In genomic region chr10:100106865-100107264, GRCh38 we compare ENCODE assay signal across 10 cellular contexts. TPM values are rescaled to one million over a fixed set of nuclear protein-coding genes. Genes with fewer than 3 reads are reported as not detected.
"Had no signal": no experiment of that assay in that cellular context is flagged by ENCODE, and none has a peak within 500 bp of the region (broad histone marks: within the 10 kb centered on the region; RNA-seq: fewer than 3 reads in every experiment).

No MANE protein-coding gene starts in this region.

- H3K27ac ChIP-seq: KMS-11 had no signal

- H3K27ac Mint-ChIP-seq: HFFc6 had no signal

- H3K9me3 ChIP-seq: HAP-1 had no signal

- H3K4me2 ChIP-seq: KMS-11 had no signal

- H3K9ac ChIP-seq: KMS-11 had no signal

- H3K36me3 ChIP-seq: HAP-1 had no signal

- DNase-seq: GOT3, HFFc6, IMR-90, KBM-7 had no signal

- FAIRE-seq: H54, HTR-8/SVneo had no signal

- H3K4me1 ChIP-seq: HAP-1 had no signal

- H3K4me3 Mint-ChIP-seq: HFFc6 had no signal

- H3K4me3 ChIP-seq: HAP-1 had no signal

- ATAC-seq: HCT116 had no signal

RNA-seq across cellular contexts. Expression of gene CPN1, which starts 25.2 kb away (rescaled TPM):
- total RNA-seq: HFFc6, HT-29, IMR-90 had no signal
- polyA plus RNA-seq: IMR-90 had no signal
